In the genomic region with DNA sequence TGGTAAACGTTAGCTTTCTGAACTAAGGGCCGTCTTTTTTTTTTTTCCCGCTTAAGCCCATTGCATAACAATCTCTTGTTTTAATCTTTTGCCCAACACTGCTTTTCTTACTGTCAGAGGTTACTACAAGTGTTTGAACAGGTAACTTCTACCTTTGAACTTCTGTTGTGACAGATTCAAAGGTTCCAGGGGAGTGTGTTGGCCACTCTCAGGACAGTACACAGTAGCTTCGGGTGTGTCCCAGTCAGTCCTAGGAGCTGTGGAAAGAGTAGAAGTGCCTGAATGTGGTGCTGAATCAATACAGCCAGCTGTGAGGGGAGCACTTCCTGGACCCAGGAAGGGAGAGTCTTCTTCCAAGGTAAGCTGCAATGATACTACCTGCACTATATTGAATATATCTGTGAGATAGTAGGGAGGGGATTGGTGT, we compare ENCODE assay signal across 1 cellular context.
TF ChIP-seq lines count a peak whose summit lies in the region.

A gene with protein sequence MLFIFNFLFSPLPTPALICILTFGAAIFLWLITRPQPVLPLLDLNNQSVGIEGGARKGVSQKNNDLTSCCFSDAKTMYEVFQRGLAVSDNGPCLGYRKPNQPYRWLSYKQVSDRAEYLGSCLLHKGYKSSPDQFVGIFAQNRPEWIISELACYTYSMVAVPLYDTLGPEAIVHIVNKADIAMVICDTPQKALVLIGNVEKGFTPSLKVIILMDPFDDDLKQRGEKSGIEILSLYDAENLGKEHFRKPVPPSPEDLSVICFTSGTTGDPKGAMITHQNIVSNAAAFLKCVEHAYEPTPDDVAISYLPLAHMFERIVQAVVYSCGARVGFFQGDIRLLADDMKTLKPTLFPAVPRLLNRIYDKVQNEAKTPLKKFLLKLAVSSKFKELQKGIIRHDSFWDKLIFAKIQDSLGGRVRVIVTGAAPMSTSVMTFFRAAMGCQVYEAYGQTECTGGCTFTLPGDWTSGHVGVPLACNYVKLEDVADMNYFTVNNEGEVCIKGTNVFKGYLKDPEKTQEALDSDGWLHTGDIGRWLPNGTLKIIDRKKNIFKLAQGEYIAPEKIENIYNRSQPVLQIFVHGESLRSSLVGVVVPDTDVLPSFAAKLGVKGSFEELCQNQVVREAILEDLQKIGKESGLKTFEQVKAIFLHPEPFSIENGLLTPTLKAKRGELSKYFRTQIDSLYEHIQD (plus strand): TSS at position 205 of the 427 bp plus-strand sequence. CDS start 20,831 bp downstream, outside the sequence.

TF ChIP-seq in HepG2, 621 proteins besides CTCF, POLR2A, EP300 and RAD21 (continued from another document and continues in another):
- TF ChIP-seq, protein P1, sequence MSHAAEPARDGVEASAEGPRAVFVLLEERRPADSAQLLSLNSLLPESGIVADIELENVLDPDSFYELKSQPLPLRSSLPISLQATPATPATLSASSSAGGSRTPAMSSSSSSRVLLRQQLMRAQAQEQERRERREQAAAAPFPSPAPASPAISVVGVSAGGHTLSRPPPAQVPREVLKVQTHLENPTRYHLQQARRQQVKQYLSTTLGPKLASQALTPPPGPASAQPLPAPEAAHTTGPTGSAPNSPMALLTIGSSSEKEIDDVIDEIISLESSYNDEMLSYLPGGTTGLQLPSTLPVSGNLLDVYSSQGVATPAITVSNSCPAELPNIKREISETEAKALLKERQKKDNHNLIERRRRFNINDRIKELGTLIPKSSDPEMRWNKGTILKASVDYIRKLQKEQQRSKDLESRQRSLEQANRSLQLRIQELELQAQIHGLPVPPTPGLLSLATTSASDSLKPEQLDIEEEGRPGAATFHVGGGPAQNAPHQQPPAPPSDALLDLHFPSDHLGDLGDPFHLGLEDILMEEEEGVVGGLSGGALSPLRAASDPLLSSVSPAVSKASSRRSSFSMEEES (CRISPR knock-in tag; IDR thresholded peaks at IDR 0.05), result 0 out of 2 replicates have a peak, but pooled peaks have one; percentile 21
- TF ChIP-seq, protein P2, sequence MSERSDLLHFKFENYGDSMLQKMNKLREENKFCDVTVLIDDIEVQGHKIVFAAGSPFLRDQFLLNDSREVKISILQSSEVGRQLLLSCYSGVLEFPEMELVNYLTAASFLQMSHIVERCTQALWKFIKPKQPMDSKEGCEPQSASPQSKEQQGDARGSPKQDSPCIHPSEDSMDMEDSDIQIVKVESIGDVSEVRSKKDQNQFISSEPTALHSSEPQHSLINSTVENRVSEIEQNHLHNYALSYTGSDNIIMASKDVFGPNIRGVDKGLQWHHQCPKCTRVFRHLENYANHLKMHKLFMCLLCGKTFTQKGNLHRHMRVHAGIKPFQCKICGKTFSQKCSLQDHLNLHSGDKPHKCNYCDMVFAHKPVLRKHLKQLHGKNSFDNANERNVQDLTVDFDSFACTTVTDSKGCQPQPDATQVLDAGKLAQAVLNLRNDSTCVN (CRISPR knock-in tag; IDR thresholded peaks at IDR 0.05; ENCODE audit: borderline replicate concordance), result no peak
- no peak for TF ChIP-seq ZNF720 (CRISPR knock-in tag; IDR thresholded peaks at IDR 0.05)
- no peak for TF ChIP-seq ZSCAN12 (CRISPR knock-in tag; IDR thresholded peaks at IDR 0.05)
- no peak for TF ChIP-seq ZNF552 (CRISPR knock-in tag; IDR thresholded peaks at IDR 0.05; ENCODE audit: borderline replicate concordance)
- TF ChIP-seq ZNF792 (CRISPR knock-in tag; IDR thresholded peaks at IDR 0.05), result 0 out of 2 replicates have a peak, but pooled peaks have one; percentile 62
- no peak for TF ChIP-seq GABPB1 (CRISPR knock-in tag; IDR thresholded peaks at IDR 0.05)
- no peak for TF ChIP-seq AKAP8 (CRISPR knock-in tag; IDR thresholded peaks at IDR 0.05)
- TF ChIP-seq, protein P3, sequence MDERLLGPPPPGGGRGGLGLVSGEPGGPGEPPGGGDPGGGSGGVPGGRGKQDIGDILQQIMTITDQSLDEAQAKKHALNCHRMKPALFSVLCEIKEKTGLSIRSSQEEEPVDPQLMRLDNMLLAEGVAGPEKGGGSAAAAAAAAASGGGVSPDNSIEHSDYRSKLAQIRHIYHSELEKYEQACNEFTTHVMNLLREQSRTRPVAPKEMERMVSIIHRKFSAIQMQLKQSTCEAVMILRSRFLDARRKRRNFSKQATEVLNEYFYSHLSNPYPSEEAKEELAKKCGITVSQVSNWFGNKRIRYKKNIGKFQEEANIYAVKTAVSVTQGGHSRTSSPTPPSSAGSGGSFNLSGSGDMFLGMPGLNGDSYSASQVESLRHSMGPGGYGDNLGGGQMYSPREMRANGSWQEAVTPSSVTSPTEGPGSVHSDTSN (CRISPR knock-in tag; IDR thresholded peaks at IDR 0.05), result no peak
- TF ChIP-seq, protein P4, sequence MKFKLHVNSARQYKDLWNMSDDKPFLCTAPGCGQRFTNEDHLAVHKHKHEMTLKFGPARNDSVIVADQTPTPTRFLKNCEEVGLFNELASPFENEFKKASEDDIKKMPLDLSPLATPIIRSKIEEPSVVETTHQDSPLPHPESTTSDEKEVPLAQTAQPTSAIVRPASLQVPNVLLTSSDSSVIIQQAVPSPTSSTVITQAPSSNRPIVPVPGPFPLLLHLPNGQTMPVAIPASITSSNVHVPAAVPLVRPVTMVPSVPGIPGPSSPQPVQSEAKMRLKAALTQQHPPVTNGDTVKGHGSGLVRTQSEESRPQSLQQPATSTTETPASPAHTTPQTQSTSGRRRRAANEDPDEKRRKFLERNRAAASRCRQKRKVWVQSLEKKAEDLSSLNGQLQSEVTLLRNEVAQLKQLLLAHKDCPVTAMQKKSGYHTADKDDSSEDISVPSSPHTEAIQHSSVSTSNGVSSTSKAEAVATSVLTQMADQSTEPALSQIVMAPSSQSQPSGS (CRISPR knock-in tag; IDR thresholded peaks at IDR 0.05), result peak; percentile 71
- TF ChIP-seq WIZ (CRISPR knock-in tag; IDR thresholded peaks at IDR 0.05), result no peak
- TF ChIP-seq, protein P5, sequence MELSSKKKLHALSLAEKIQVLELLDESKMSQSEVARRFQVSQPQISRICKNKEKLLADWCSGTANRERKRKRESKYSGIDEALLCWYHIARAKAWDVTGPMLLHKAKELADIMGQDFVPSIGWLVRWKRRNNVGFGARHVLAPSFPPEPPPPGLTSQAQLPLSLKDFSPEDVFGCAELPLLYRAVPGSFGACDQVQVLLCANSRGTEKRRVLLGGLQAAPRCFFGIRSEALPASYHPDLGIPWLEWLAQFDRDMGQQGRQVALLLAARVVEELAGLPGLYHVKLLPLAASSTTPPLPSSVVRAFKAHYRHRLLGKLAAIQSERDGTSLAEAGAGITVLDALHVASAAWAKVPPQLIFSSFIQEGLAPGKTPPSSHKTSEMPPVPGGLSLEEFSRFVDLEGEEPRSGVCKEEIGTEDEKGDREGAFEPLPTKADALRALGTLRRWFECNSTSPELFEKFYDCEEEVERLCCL (CRISPR knock-in tag; IDR thresholded peaks at IDR 0.05; ENCODE audit: borderline replicate concordance), result no peak
- TF ChIP-seq, protein P6, sequence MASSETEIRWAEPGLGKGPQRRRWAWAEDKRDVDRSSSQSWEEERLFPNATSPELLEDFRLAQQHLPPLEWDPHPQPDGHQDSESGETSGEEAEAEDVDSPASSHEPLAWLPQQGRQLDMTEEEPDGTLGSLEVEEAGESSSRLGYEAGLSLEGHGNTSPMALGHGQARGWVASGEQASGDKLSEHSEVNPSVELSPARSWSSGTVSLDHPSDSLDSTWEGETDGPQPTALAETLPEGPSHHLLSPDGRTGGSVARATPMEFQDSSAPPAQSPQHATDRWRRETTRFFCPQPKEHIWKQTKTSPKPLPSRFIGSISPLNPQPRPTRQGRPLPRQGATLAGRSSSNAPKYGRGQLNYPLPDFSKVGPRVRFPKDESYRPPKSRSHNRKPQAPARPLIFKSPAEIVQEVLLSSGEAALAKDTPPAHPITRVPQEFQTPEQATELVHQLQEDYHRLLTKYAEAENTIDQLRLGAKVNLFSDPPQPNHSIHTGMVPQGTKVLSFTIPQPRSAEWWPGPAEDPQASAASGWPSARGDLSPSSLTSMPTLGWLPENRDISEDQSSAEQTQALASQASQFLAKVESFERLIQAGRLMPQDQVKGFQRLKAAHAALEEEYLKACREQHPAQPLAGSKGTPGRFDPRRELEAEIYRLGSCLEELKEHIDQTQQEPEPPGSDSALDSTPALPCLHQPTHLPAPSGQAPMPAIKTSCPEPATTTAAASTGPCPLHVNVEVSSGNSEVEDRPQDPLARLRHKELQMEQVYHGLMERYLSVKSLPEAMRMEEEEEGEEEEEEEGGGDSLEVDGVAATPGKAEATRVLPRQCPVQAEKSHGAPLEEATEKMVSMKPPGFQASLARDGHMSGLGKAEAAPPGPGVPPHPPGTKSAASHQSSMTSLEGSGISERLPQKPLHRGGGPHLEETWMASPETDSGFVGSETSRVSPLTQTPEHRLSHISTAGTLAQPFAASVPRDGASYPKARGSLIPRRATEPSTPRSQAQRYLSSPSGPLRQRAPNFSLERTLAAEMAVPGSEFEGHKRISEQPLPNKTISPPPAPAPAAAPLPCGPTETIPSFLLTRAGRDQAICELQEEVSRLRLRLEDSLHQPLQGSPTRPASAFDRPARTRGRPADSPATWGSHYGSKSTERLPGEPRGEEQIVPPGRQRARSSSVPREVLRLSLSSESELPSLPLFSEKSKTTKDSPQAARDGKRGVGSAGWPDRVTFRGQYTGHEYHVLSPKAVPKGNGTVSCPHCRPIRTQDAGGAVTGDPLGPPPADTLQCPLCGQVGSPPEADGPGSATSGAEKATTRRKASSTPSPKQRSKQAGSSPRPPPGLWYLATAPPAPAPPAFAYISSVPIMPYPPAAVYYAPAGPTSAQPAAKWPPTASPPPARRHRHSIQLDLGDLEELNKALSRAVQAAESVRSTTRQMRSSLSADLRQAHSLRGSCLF (CRISPR knock-in tag; IDR thresholded peaks at IDR 0.05; ENCODE audit: borderline replicate concordance), result no peak
- TF ChIP-seq RXRB (CRISPR knock-in tag; IDR thresholded peaks at IDR 0.05; ENCODE audit: borderline replicate concordance), result peak; percentile 84
- TF ChIP-seq, protein P7, sequence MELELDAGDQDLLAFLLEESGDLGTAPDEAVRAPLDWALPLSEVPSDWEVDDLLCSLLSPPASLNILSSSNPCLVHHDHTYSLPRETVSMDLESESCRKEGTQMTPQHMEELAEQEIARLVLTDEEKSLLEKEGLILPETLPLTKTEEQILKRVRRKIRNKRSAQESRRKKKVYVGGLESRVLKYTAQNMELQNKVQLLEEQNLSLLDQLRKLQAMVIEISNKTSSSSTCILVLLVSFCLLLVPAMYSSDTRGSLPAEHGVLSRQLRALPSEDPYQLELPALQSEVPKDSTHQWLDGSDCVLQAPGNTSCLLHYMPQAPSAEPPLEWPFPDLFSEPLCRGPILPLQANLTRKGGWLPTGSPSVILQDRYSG (CRISPR knock-in tag; IDR thresholded peaks at IDR 0.05), result no peak
- TF ChIP-seq ZNF615 (CRISPR knock-in tag; IDR thresholded peaks at IDR 0.05; ENCODE audit: borderline replicate concordance), result no peak
- no peak for TF ChIP-seq MAZ (IDR thresholded peaks at IDR 0.05; ENCODE audit: borderline replicate concordance, low read depth, low read length)
- TF ChIP-seq MAZ (CRISPR knock-in tag; IDR thresholded peaks at IDR 0.05; ENCODE audit: low read depth), result no peak
- TF ChIP-seq CBX5 (CRISPR knock-in tag; IDR thresholded peaks at IDR 0.05; ENCODE audit: borderline replicate concordance), result peak; percentile 32; the same call in 1 of the 2 replicates
- no peak for TF ChIP-seq ZNF790 (CRISPR knock-in tag; IDR thresholded peaks at IDR 0.05; ENCODE audit: borderline replicate concordance)
- no peak for TF ChIP-seq CENPX (CRISPR knock-in tag; IDR thresholded peaks at IDR 0.05)
- TF ChIP-seq ZNF350 (CRISPR knock-in tag; IDR thresholded peaks at IDR 0.05; ENCODE audit: borderline replicate concordance, low read depth), result no peak
- no peak for TF ChIP-seq ZNF225 (CRISPR knock-in tag; IDR thresholded peaks at IDR 0.05)
- TF ChIP-seq ZMAT3 (CRISPR knock-in tag; conservative IDR thresholded peaks at IDR 0.05), result no peak
- TF ChIP-seq TP53 (CRISPR knock-in tag; conservative IDR thresholded peaks at IDR 0.05), result no peak
- TF ChIP-seq, protein P8, sequence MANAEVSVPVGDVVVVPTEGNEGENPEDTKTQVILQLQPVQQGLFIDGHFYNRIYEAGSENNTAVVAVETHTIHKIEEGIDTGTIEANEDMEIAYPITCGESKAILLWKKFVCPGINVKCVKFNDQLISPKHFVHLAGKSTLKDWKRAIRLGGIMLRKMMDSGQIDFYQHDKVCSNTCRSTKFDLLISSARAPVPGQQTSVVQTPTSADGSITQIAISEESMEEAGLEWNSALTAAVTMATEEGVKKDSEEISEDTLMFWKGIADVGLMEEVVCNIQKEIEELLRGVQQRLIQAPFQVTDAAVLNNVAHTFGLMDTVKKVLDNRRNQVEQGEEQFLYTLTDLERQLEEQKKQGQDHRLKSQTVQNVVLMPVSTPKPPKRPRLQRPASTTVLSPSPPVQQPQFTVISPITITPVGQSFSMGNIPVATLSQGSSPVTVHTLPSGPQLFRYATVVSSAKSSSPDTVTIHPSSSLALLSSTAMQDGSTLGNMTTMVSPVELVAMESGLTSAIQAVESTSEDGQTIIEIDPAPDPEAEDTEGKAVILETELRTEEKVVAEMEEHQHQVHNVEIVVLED (CRISPR knock-in tag; IDR thresholded peaks at IDR 0.05; ENCODE audit: borderline replicate concordance), result no peak
- peak; percentile 35; the same call in 1 of the 2 replicates for TF ChIP-seq FOXP1 (IDR thresholded peaks at IDR 0.05)
- TF ChIP-seq FOXP1 (CRISPR knock-in tag; IDR thresholded peaks at IDR 0.05), result peak; percentile 79
- no peak for TF ChIP-seq ZNF207 (IDR thresholded peaks at IDR 0.05; ENCODE audit: borderline replicate concordance)
- no peak for TF ChIP-seq CBX1 (IDR thresholded peaks at IDR 0.05; ENCODE audit: low read depth)
- no peak for TF ChIP-seq ZNF780A (CRISPR knock-in tag; IDR thresholded peaks at IDR 0.05)
- TF ChIP-seq, protein P9, sequence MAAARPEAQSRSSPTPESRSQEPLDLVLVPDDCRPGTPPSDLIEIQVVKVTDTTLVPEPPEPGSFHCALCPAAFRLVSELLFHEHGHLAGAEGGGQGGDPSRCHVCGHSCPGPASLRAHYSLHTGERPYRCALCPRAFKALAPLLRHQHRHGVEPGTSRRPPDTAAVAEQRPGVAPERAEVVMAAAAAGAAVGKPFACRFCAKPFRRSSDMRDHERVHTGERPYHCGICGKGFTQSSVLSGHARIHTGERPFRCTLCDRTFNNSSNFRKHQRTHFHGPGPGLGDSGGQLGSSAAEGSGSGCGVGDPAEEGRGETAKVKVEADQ (CRISPR knock-in tag; IDR thresholded peaks at IDR 0.05; ENCODE audit: borderline replicate concordance), result no peak
- TF ChIP-seq FOSL1 (CRISPR knock-in tag; IDR thresholded peaks at IDR 0.05; ENCODE audit: borderline replicate concordance), result no peak
- TF ChIP-seq, protein P10, sequence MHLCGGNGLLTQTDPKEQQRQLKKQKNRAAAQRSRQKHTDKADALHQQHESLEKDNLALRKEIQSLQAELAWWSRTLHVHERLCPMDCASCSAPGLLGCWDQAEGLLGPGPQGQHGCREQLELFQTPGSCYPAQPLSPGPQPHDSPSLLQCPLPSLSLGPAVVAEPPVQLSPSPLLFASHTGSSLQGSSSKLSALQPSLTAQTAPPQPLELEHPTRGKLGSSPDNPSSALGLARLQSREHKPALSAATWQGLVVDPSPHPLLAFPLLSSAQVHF (CRISPR knock-in tag; IDR thresholded peaks at IDR 0.05), result no peak
- TF ChIP-seq KDM1A (CRISPR knock-in tag; IDR thresholded peaks at IDR 0.05), result 0 out of 2 replicates have a peak, but pooled peaks have one; percentile 54
- TF ChIP-seq HCFC1 (IDR thresholded peaks at IDR 0.05; ENCODE audit: low read depth, low read length), result no peak
- TF ChIP-seq, protein P11, sequence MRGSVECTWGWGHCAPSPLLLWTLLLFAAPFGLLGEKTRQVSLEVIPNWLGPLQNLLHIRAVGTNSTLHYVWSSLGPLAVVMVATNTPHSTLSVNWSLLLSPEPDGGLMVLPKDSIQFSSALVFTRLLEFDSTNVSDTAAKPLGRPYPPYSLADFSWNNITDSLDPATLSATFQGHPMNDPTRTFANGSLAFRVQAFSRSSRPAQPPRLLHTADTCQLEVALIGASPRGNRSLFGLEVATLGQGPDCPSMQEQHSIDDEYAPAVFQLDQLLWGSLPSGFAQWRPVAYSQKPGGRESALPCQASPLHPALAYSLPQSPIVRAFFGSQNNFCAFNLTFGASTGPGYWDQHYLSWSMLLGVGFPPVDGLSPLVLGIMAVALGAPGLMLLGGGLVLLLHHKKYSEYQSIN (CRISPR knock-in tag; IDR thresholded peaks at IDR 0.05; ENCODE audit: borderline replicate concordance), result no peak
